Comparison of ENCODE assay signal across 8 cellular contexts in genomic region chr16:48385272-48385953, GRCh38. TPM values are rescaled to one million over a fixed set of nuclear protein-coding genes. Genes with fewer than 3 reads are reported as not detected.
A peak's percentile ranks its signal among the peaks of the same experiment; 100 is the strongest.
DNase-seq lines count a peak whose midpoint lies in the region; ATAC-seq and TF ChIP-seq lines count a peak whose summit lies in the region.

TSS of gene SIAH1 (minus strand) at chr16:48385413. CDS start at chr16:48362428, 22,985 bp downstream.

- peak; percentile 73 for ATAC-seq in GM21717 (IDR thresholded peaks at IDR 0.05; ENCODE audit: unreplicated experiment)
- ATAC-seq in omental fat pad (ENCODE audit: low FRiP score), result peak; percentile 92

- no peaks in the 10 kb centered on the region for H3K9me3 Mint-ChIP-seq in activated naive CD4-positive, alpha-beta T cell treated with anti-CD3 and anti-CD28 coated beads for 36 hours

- peak within 1 kb of the TSS; percentile 84 for H3K9ac ChIP-seq in SK-N-MC (ENCODE audit: insufficient read length)

- DNase-seq in EL (peak; percentile 81), KG1 (lab: John Stamatoyannopoulos, UW) (peak; percentile 61), SK-N-MC (ENCODE audit: low read depth, low spot score) (no peak), globus pallidus (ENCODE audit: low spot score) (peak; percentile 85), omental fat pad (ENCODE audit: low spot score) (peak; percentile 69)
- peak; percentile 83 for DNase-seq in activated naive CD4-positive, alpha-beta T cell treated with anti-CD3 and anti-CD28 coated beads for 36 hours

- TF ChIP-seq CTCF in omental fat pad (IDR thresholded peaks at IDR 0.05), result no peak

- H3K27ac ChIP-seq in SK-N-MC, result no peak within 1 kb of the TSS
- peak within 1 kb of the TSS; percentile 91 for H3K27ac ChIP-seq in temporal lobe (ENCODE audit: low read depth, low read length)

- H3K27me3 Mint-ChIP-seq in activated naive CD4-positive, alpha-beta T cell treated with anti-CD3 and anti-CD28 coated beads for 36 hours (ENCODE audit: low read depth), result no peaks in the 10 kb centered on the region

- intact Hi-C loops in activated naive CD4-positive, alpha-beta T cell treated with anti-CD3 and anti-CD28 coated beads for 36 hours (cut with micrococcal nuclease), result loop anchor here (1.0 to 10.0 kb wide), 5 partner anchors 19 to 1551 kb away; partner anchors contain the start of gene C16orf87

- H3K9me3 ChIP-seq in SK-N-MC (ENCODE audit: low read depth, low read length), result no peaks in the 10 kb centered on the region

- H3K36me3 Mint-ChIP-seq in activated naive CD4-positive, alpha-beta T cell treated with anti-CD3 and anti-CD28 coated beads for 36 hours (ENCODE audit: low read depth), result peaks cover 4% of the 10 kb centered on the region

- peaks cover 23% of the 10 kb centered on the region for H3K4me1 Mint-ChIP-seq in activated naive CD4-positive, alpha-beta T cell treated with anti-CD3 and anti-CD28 coated beads for 36 hours (ENCODE audit: low read depth)

- CTCF ChIA-PET in activated naive CD4-positive, alpha-beta T cell treated with anti-CD3 and anti-CD28 coated beads for 36 hours (lab: Charles Lee), result interaction anchor here (0.6 to 2.1 kb wide), 6 partner anchors 19 to 245 kb away, joined by 3 to 8 read pairs (median 4); no protein-coding TSS in a partner anchor

- peak within 1 kb of the TSS; percentile 89 for H3K4me3 Mint-ChIP-seq in activated naive CD4-positive, alpha-beta T cell treated with anti-CD3 and anti-CD28 coated beads for 36 hours

- H3K36me3 ChIP-seq in SK-N-MC (ENCODE audit: insufficient read depth, low read length), result no peaks in the 10 kb centered on the region

- H3K27ac Mint-ChIP-seq in activated naive CD4-positive, alpha-beta T cell treated with anti-CD3 and anti-CD28 coated beads for 36 hours, result peak within 1 kb of the TSS; percentile 90

- H3K4me3 ChIP-seq in SK-N-MC, result peak within 1 kb of the TSS; percentile 85

RNA-seq across cellular contexts. Expression of gene SIAH1, which starts in this region (rescaled TPM):
- 10 to 100 TPM; 13.7 to 14.6 TPM for total RNA-seq in activated naive CD4-positive, alpha-beta T cell treated with anti-CD3 and anti-CD28 coated beads for 36 hours
- total RNA-seq in omental fat pad, result 10 to 100 TPM; 30.7 to 42.7 (median 39.6) TPM
- total RNA-seq in temporal lobe, result 102 TPM
